Comparison of ENCODE assay signal across 16 cellular contexts in the genomic region with DNA sequence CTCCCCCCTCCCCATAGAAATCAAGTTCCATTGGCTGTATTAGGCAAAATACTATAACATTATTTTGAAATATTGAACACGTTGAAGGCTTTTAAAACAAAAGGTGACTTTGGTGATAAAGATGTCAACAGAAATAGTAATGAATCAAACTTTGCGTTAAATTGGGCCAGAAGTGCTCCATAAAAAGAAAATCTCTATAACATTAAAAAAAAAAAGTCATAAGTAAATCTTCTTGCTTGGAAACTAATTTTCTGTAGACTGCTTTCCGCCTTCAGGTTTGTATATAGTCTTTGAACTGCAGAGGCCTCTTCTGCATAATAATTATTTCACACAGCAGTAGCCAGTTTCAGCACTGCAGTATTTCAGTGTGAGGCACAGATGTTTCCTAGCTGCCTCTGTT.
DNase-seq lines count a peak whose midpoint lies in the region; ATAC-seq, FAIRE-seq and TF ChIP-seq lines count a peak whose summit lies in the region.
"Had no signal": no experiment of that assay in that cellular context is flagged by ENCODE, and none has a peak within 500 bp of the region (broad histone marks: within the 10 kb centered on the region; RNA-seq: fewer than 3 reads in every experiment).

No MANE protein-coding gene starts in this region.

- no peak overlapping the region for H2BK120ac ChIP-seq in H1 (replicated peaks; ENCODE audit: low read depth, low read length)

- H3K79me2 ChIP-seq in H1 (ENCODE audit: control insufficient read depth in 1 of 2, insufficient read depth in 2 of 2, low read length in 2 of 2): peaks cover 0 to 92% of the 10 kb centered on the region in 2 experiments; a peak in 2 of 4 replicates

- H3K9ac ChIP-seq in HUES48 (ENCODE audit: low read depth, low read length) (no peak overlapping the region), H1 (replicated peaks in 1 of 4; ENCODE audit: extremely low read depth in 1 of 4, low read depth in 3 of 4, low read length in 3 of 4) (no peak overlapping the region)
- H3K9ac ChIP-seq: BLaER1 had no signal

- no peak overlapping the region for H2BK12ac ChIP-seq in H1 (ENCODE audit: low read depth, low read length)

- TF ChIP-seq POLR2A in H1 (IDR thresholded peaks at IDR 0.05; ENCODE audit: control extremely low read depth in 1 of 2, low read depth in 2 of 2, low read length in 2 of 2): no peak

- no peak overlapping the region for H4K5ac ChIP-seq in H1 (ENCODE audit: insufficient read length, low read depth, low read length)

- H3K27ac ChIP-seq in HUES48 (ENCODE audit: low read depth, low read length) (no peak overlapping the region), H1 (ENCODE audit: low read depth, low read length) (no peak overlapping the region)
- H3K27ac ChIP-seq: 22Rv1, BLaER1 had no signal

- H4K20me1 ChIP-seq in H1 (replicated peaks in 1 of 2; ENCODE audit: control insufficient read depth in 1 of 2, insufficient read depth in 2 of 2, low read length in 2 of 2): peaks cover 0 to 2% of the 10 kb centered on the region in 2 experiments

- POLR2A ChIA-PET in H1 (lab: Charles Lee; ENCODE audit: partially characterized antibody): no interaction called here

- CTCF ChIA-PET in H1 (lab: Charles Lee; ENCODE audit: partially characterized antibody): no interaction called here

- H3K4me1 ChIP-seq in HUES48 (ENCODE audit: control insufficient read depth, insufficient read depth, low read length): peaks cover 20% of the 10 kb centered on the region
- H3K4me1 ChIP-seq in H1 (replicated peaks in 1 of 4; ENCODE audit: control insufficient read depth in 3 of 4, insufficient read depth in 4 of 4, low read length in 3 of 4): peaks cover 0 to 3% (median 0%) of the 10 kb centered on the region in 4 experiments; a peak in 1 of 7 replicates
- H3K4me1 ChIP-seq: BLaER1 had no signal

- no peak overlapping the region for H3K23ac ChIP-seq in H1 (ENCODE audit: insufficient read length)

- H2AFZ ChIP-seq in H1 (ENCODE audit: low read length): no peak overlapping the region

- TF ChIP-seq RAD21 in H1 (IDR thresholded peaks at IDR 0.05 in 1 of 2, conservative IDR thresholded peaks at IDR 0.05 in 1 of 2; ENCODE audit: low read depth in 2 of 2, low read length in 2 of 2): no peak

- DNase-seq in DMS 273 (lab: John Stamatoyannopoulos, UW; ENCODE audit: unreplicated experiment) (peak; percentile 6), DMS 273 treated with DMSO at 0.1 percent for 48 hours (lab: John Stamatoyannopoulos, UW) (no peak), H1 (ENCODE audit: low read depth in 1 of 2, low spot score in 2 of 2) (no peak)
- DNase-seq: Calu3; CD8-positive, alpha-beta T cell; HCEC 1CT had no signal

- H3K56ac ChIP-seq in H1 (replicated peaks; ENCODE audit: insufficient read length, low read depth, low read length): no peak overlapping the region

- no peaks in the 10 kb centered on the region for H3K23me2 ChIP-seq in H1 (ENCODE audit: low read depth, low read length)

- no peak overlapping the region for H2AK5ac ChIP-seq in H1 (ENCODE audit: low read depth, low read length)

- TF ChIP-seq EP300 in H1 (IDR thresholded peaks at IDR 0.05; ENCODE audit: borderline replicate concordance in 1 of 2, low read depth in 2 of 2, low read length in 2 of 2): no peak

- no peak overlapping the region for H3K14ac ChIP-seq in H1 (ENCODE audit: insufficient read length)

- H2BK5ac ChIP-seq in H1 (ENCODE audit: low read depth, low read length): no peak overlapping the region

- no peak overlapping the region for H2BK15ac ChIP-seq in H1 (ENCODE audit: low read length)

- H3K27me3 ChIP-seq in HUES48 (ENCODE audit: control insufficient read depth, insufficient read depth, low read length): no peaks in the 10 kb centered on the region
- H3K27me3 ChIP-seq in H1 (replicated peaks in 1 of 4; ENCODE audit: control insufficient read depth in 3 of 4, extremely low read depth in 1 of 4, insufficient read depth in 3 of 4, low read length in 3 of 4): no peaks in the 10 kb centered on the region
- H3K27me3 ChIP-seq: BLaER1 had no signal

- H3K36me3 ChIP-seq in HUES48 (ENCODE audit: control insufficient read depth, insufficient read depth, low read length) (peaks cover 9% of the 10 kb centered on the region; the same call in 1 of the 2 replicates), H1 (ENCODE audit: control insufficient read depth in 2 of 4, insufficient read depth in 4 of 4, low read length in 3 of 4) (peaks cover 0 to 3% (median 0%) of the 10 kb centered on the region in 4 experiments; a peak in 1 of 8 replicates)

- no peak for ATAC-seq in HG03354 (IDR thresholded peaks at IDR 0.05; ENCODE audit: poor library complexity, severe bottlenecking, unreplicated experiment)
- no peak for ATAC-seq in GM21528 (IDR thresholded peaks at IDR 0.05; ENCODE audit: low FRiP score, unreplicated experiment)
- no peak for ATAC-seq in GM19467 (IDR thresholded peaks at IDR 0.05; ENCODE audit: unreplicated experiment)
- ATAC-seq: CD8-positive, alpha-beta T cell had no signal

- no peak overlapping the region for H2BK20ac ChIP-seq in H1 (ENCODE audit: low read length)

- H4K8ac ChIP-seq in H1 (ENCODE audit: extremely low read depth, insufficient read depth, low read length): no peak overlapping the region

- H3K79me1 ChIP-seq in H1 (ENCODE audit: low read depth, low read length): no peaks in the 10 kb centered on the region

- H4K91ac ChIP-seq in H1 (replicated peaks; ENCODE audit: insufficient read length, low read length): no peak overlapping the region

- no peak for TF ChIP-seq CTCF in H1 (IDR thresholded peaks at IDR 0.05; ENCODE audit: control extremely low read depth in 1 of 3, insufficient read depth in 1 of 3, low read depth in 1 of 3, low read length in 3 of 3)

- H3K18ac ChIP-seq in H1 (ENCODE audit: extremely low read depth, low read length): no peak overlapping the region

- H3K9me3 ChIP-seq in HUES48 (ENCODE audit: control insufficient read depth, insufficient read depth, low read length) (peaks cover 20% of the 10 kb centered on the region), H1 (ENCODE audit: insufficient read depth in 2 of 2, low read depth in 1 of 2, low read length in 1 of 2) (no peaks in the 10 kb centered on the region)

- H3K4me3 ChIP-seq in HUES48 (ENCODE audit: low read depth, low read length) (0 out of 2 replicates have a peak overlapping the region, but pooled peaks have one; percentile 21), H1 (ENCODE audit: extremely low read depth in 1 of 4, insufficient read depth in 2 of 4, low read depth in 3 of 4, low read length in 4 of 4) (peak overlapping the region in 1 of 4 experiments; percentile 24; a peak in 1 of 8 replicates)
- H3K4me3 ChIP-seq: BLaER1 had no signal

- 56% methylated on average over 3 of the region's 3 CpGs; no CpG with 5 or more reads in 1 of the 2 experiments for WGBS in H1 (ENCODE audit: extremely low coverage in 1 of 2, insufficient coverage in 1 of 2, insufficient read length in 1 of 2, insufficient replicate concordance in 2 of 2, low coverage in 1 of 2, low lambda C conversion rate in 2 of 2, missing lambda C conversion rate in 1 of 2), 2 experiments

- no peak overlapping the region for H3K4me2 ChIP-seq in H1 (ENCODE audit: insufficient read depth in 1 of 2, low read depth in 2 of 2, low read length in 2 of 2)
- H3K4me2 ChIP-seq: BLaER1 had no signal

- no peak overlapping the region for H3K4ac ChIP-seq in H1 (replicated peaks; ENCODE audit: insufficient read length, low read depth, low read length)

- peak; percentile 36 for FAIRE-seq in H1 (lab: Jason Lieb, UNC)
- FAIRE-seq: G401.6, GM12891, GM18507, H54 had no signal

TF ChIP-seq in H1, 55 proteins besides CTCF, POLR2A, EP300 and RAD21:
- TF ChIP-seq CEBPB (IDR thresholded peaks at IDR 0.05; ENCODE audit: low read depth, low read length) (no peak), BACH1 (IDR thresholded peaks at IDR 0.05; ENCODE audit: low read length) (no peak), GTF2F1 (IDR thresholded peaks at IDR 0.05; ENCODE audit: borderline replicate concordance, low read depth, low read length) (no peak), CBX8 (IDR thresholded peaks at IDR 0.05; ENCODE audit: borderline replicate concordance, low read depth, low read length) (no peak), CBX5 (IDR thresholded peaks at IDR 0.05; ENCODE audit: low read depth, low read length) (no peak), CHD2 (IDR thresholded peaks at IDR 0.05; ENCODE audit: low read length) (no peak), BRCA1 (IDR thresholded peaks at IDR 0.05; ENCODE audit: low read depth, low read length) (no peak), SP1 (IDR thresholded peaks at IDR 0.05; ENCODE audit: low read depth, low read length) (no peak), PHF8 (conservative IDR thresholded peaks at IDR 0.05; ENCODE audit: low read depth, low read length) (no peak)
